Comparison of ENCODE assay signal across 32 cellular contexts in the genomic region with DNA sequence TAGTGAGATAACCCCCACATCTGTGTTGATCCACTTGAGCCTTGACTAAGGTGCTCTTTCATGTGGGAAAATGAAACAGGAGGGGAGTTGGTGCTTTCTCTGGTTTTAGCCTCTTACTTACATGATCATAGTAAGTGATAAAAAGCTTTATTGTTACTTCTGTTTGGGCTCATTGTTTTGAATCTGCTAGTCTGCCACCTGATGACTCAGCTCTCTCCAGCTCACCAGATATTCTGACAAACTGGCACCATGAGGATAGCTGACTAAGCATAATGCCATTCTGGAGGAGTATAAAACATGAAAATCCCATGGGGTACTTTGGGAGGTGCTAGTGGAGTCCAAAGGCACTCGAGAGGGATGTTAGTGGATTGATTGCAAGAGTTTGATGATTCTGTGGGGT.
DNase-seq lines count a peak whose midpoint lies in the region; FAIRE-seq and TF ChIP-seq lines count a peak whose summit lies in the region.
"Had no signal": no experiment of that assay in that cellular context is flagged by ENCODE, and none has a peak within 500 bp of the region (broad histone marks: within the 10 kb centered on the region; RNA-seq: fewer than 3 reads in every experiment).

No MANE protein-coding gene starts in this region.

- intact Hi-C loops in kidney (cut with DNase I): no loop called here

- TF ChIP-seq CTCF in epithelial cell of proximal tubule (conservative IDR thresholded peaks at IDR 0.05; ENCODE audit: low read depth, low read length): no peak
- no peak for TF ChIP-seq CTCF in kidney (IDR thresholded peaks at IDR 0.05; ENCODE audit: borderline replicate concordance, extremely low read depth, insufficient read depth)

- no peak overlapping the region for H3K9ac ChIP-seq in kidney (ENCODE audit: low read length in 2 of 2)
- H3K9ac ChIP-seq: KMS-11 had no signal

- FAIRE-seq in kidney (lab: Jason Lieb, UNC): no peak
- FAIRE-seq: HTR-8/SVneo had no signal

- H3K9me3 ChIP-seq in kidney (ENCODE audit: control insufficient read depth in 1 of 2, low read length in 2 of 2): peaks cover 3 to 10% of the 10 kb centered on the region in 2 donors

- H3K4me3 ChIP-seq in epithelial cell of proximal tubule (ENCODE audit: low read depth, low read length): no peak overlapping the region
- no peak overlapping the region for H3K4me3 ChIP-seq in kidney (ENCODE audit: low read length in 2 of 2)
- H3K4me3 ChIP-seq: coronary artery, sigmoid colon had no signal

- H3K27ac ChIP-seq in kidney (ENCODE audit: low read depth in 2 of 2, low read length in 2 of 2): no peak overlapping the region
- H3K27ac ChIP-seq: coronary artery, KMS-11, sigmoid colon had no signal

- H3K36me3 ChIP-seq in kidney (ENCODE audit: control insufficient read depth in 1 of 2, insufficient read depth in 2 of 2, low read length in 2 of 2): no peaks in the 10 kb centered on the region
- H3K36me3 ChIP-seq: sigmoid colon had no signal

- DNase-seq in HS-5 (ENCODE audit: low read depth) (peak; percentile 11), T1000 (lab: John Stamatoyannopoulos, UW) (peak; percentile 1), epithelial cell of proximal tubule (ENCODE audit: low read depth) (peak; percentile 6), stromal cell of bone marrow (ENCODE audit: low read depth) (peak; percentile 17), middle frontal gyrus (ENCODE audit: extremely low spot score, low spot score) (no peak), kidney (no peak), ureter (ENCODE audit: low spot score) (no peak)
- DNase-seq: activated CD4-positive, alpha-beta T cell treated with anti-CD3 and anti-CD28 coated beads, Interleukin-2, amount 50 U/mL, for 48 hours; activated CD4-positive, CD25-positive, alpha-beta regulatory T cell treated with anti-CD3 and anti-CD28 coated beads, Interleukin-2, amount 50 U/mL, for 72 hours; activated CD8-positive, alpha-beta memory T cell treated with anti-CD3 and anti-CD28 coated beads, Interleukin-2, amount 50 U/mL, for 48 hours; activated naive CD4-positive, alpha-beta T cell treated with anti-CD3 and anti-CD28 coated beads, Interleukin-2, amount 50 U/mL, for 16 hours; amniotic stem cell; DMS79 treated with DMSO at 0.1 percent for 48 hours; effector CD8-positive, alpha-beta T cell; GF-D8; head of caudate nucleus; islet precursor cell; left ventricle myocardium superior; MV-4-11; naive thymus-derived CD4-positive, alpha-beta T cell; NCI-H146; NCI-H345; NCI-H69; nucleus accumbens; SHP77; sigmoid colon; stimulated activated CD4-positive, alpha-beta T cell treated with anti-CD3 and anti-CD28 coated beads, Interleukin-15, amount 100 ng/mL, for 24 hours; stimulated activated CD4-positive, alpha-beta T cell treated with anti-CD3 and anti-CD28 coated beads, Interleukin-4, amount 100 ng/mL, for 4 hours; T-helper 17 cell had no signal

- H3K4me1 ChIP-seq in kidney (ENCODE audit: control insufficient read depth in 1 of 2, insufficient read depth in 1 of 2, low read depth in 1 of 2, low read length in 2 of 2): no peaks in the 10 kb centered on the region
- H3K4me1 ChIP-seq: sigmoid colon had no signal

Comparison
In these comparisons a context has a peak if more than half of its experiments do, and no peak if none do; other contexts are left out.
1. DNase-seq: peak in HS-5 (single experiment), T1000 (single experiment), epithelial cell of proximal tubule (single experiment) and stromal cell of bone marrow (single experiment); none in middle frontal gyrus (single experiment), kidney (single experiment) and ureter (single experiment).